ENCODE assay signal across 14 cellular contexts in genomic region chr5:26343801-26344310, GRCh38.
DNase-seq lines count a peak whose midpoint lies in the region; ATAC-seq and TF ChIP-seq lines count a peak whose summit lies in the region.
"Had no signal": no experiment of that assay in that cellular context is flagged by ENCODE, and none has a peak within 500 bp of the region (broad histone marks: within the 10 kb centered on the region; RNA-seq: fewer than 3 reads in every experiment).

No MANE protein-coding gene starts in this region.

- TF ChIP-seq CTCF in LNCaP clone FGC (IDR thresholded peaks at IDR 0.05; ENCODE audit: control insufficient read depth, extremely low read depth, insufficient read depth) = no peak

- peak; percentile 94 for DNase-seq in LNCaP clone FGC (ENCODE audit: low read depth)
- DNase-seq in NCI-H82 treated with DMSO at 0.1 percent for 48 hours (lab: John Stamatoyannopoulos, UW; ENCODE audit: unreplicated experiment) = peak; percentile 12
- DNase-seq in cerebellum (ENCODE audit: low spot score) = peak; percentile 1
- no peak for DNase-seq in NCI-H128 (lab: John Stamatoyannopoulos, UW; ENCODE audit: unreplicated experiment)
- DNase-seq: ACHN; BE2C; C1 segment of cervical spinal cord; Caco-2; CD4-positive, CD25-positive, alpha-beta regulatory T cell; GDM1; HCEC 1CT had no signal

- no peak overlapping the region for H3K4me3 ChIP-seq in LNCaP clone FGC (ENCODE audit: low read depth, low read length)
- H3K4me3 ChIP-seq: GM23338 had no signal

- ATAC-seq in HG02885 (IDR thresholded peaks at IDR 0.05; ENCODE audit: poor library complexity, unreplicated experiment) (no peak), GM18861 (IDR thresholded peaks at IDR 0.05; ENCODE audit: unreplicated experiment) (no peak)
- ATAC-seq: GM23338 had no signal
